ENCODE assay signal across 24 cellular contexts in the genomic region with DNA sequence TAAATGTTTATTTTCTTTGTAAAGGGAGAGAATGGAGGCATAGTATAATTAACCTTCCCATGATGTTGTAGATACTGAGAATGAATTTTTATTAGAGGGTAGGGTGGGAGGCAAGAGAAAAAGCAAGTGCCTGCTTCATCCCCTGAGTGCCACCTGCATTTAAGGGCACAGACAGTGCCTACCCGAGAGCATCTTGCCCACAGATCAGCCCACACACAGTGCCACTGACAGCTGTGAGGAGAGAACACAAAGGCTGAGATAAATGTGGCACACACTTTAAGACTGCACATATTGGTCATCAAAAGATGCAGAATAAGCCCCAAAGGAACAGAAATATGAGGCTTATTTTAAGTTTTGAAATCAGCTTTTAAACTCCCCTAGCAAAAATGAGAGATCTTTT.
"Had no signal": no experiment of that assay in that cellular context is flagged by ENCODE, and none has a peak within 500 bp of the region (broad histone marks: within the 10 kb centered on the region; RNA-seq: fewer than 3 reads in every experiment).

No MANE protein-coding gene starts in this region.

- H3K4me1 ChIP-seq: ascending aorta had no signal

- DNase-seq: activated CD4-positive, alpha-beta memory T cell treated with anti-CD3 and anti-CD28 coated beads, Interleukin-2, amount 10 ng/mL, durations not matched to agents 7 days and 5 days; activated CD4-positive, alpha-beta T cell treated with anti-CD3 and anti-CD28 coated beads for 36 hours; activated CD4-positive, alpha-beta T cell treated with anti-CD3 and anti-CD28 coated beads, Interleukin-2, amount 10 ng/mL, durations not matched to agents 24 days and 14 days; activated CD4-positive, CD25-positive, alpha-beta regulatory T cell; activated CD4-positive, CD25-positive, alpha-beta regulatory T cell treated with anti-CD3 and anti-CD28 coated beads, Interleukin-2, amount 50 U/mL, for 72 hours; activated CD8-positive, alpha-beta memory T cell treated with anti-CD3 and anti-CD28 coated beads, Interleukin-2, amount 50 U/mL, for 48 hours; activated gamma-delta T cell; activated naive CD4-positive, alpha-beta T cell; activated naive CD4-positive, alpha-beta T cell treated with anti-CD3 and anti-CD28 coated beads, Interleukin-2, amount 10 ng/mL, durations not matched to agents 7 days and 5 days; activated naive CD8-positive, alpha-beta T cell treated with anti-CD3 and anti-CD28 coated beads, Interleukin-2, amount 10 ng/mL, durations not matched to agents 7 days and 5 days; activated T-cell treated with anti-CD3 and anti-CD28 coated beads for 4 hours; activated T-cell treated with anti-CD3 and anti-CD28 coated beads, Interleukin-2, amount 50 U/mL, for 24 hours; activated T-cell treated with anti-CD3 and anti-CD28 coated beads, Interleukin-2, amount 50 U/mL, for 72 hours; brain microvascular endothelial cell; effector memory CD4-positive, alpha-beta T cell; endodermal cell; foreskin fibroblast; T-helper 1 cell; T-helper 2 cell had no signal

- H3K27me3 ChIP-seq: ascending aorta, brain microvascular endothelial cell had no signal

- H3K4me3 ChIP-seq: ascending aorta, coronary artery, dorsolateral prefrontal cortex had no signal

- H3K9me3 ChIP-seq: ascending aorta had no signal

- H3K36me3 ChIP-seq: ascending aorta, brain microvascular endothelial cell had no signal

- H3K27ac ChIP-seq: ascending aorta, brain microvascular endothelial cell, coronary artery had no signal

- ATAC-seq: activated CD4-positive, alpha-beta T cell treated with anti-CD3 and anti-CD28 coated beads for 36 hours; activated naive CD4-positive, alpha-beta T cell treated with anti-CD3 and anti-CD28 coated beads, Interleukin-2, amount 50 U/mL, for 72 hours; activated T-cell treated with anti-CD3 and anti-CD28 coated beads, Interleukin-2, amount 50 U/mL, for 72 hours; esophagus mucosa had no signal
